2 cellular contexts compared by ENCODE assay signal in the genomic region with DNA sequence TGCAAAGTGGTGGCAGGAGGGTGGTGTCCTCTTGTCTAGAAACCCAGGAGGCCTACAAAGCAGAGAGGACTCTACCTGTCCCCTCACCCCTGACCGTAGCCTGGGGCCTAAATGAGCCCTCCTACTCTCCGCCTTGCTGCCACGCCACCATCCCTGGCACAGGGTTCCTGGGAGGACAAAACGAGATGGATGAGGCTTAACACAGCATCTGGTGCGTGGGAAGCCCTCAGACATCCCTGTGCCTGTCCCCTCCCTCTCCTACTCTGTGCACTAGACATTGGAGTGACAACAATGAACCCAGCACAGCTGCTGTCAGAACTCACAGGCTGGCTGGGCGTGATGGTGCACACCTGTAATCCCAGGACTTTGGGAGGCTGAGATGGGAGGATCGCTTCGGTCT.
TF ChIP-seq lines count a peak whose summit lies in the region.

No MANE protein-coding gene starts in this region.

TF ChIP-seq in SK-N-SH, 30 proteins besides CTCF, POLR2A, EP300 and RAD21 (continued from another document):
- TF ChIP-seq FOXJ3 (CRISPR knock-in tag; IDR thresholded peaks at IDR 0.05) (no peak), GATA2 (CRISPR knock-in tag; IDR thresholded peaks at IDR 0.05) (no peak), NFIC (IDR thresholded peaks at IDR 0.05; ENCODE audit: borderline replicate concordance) (no peak), YY1 (IDR thresholded peaks at IDR 0.05; ENCODE audit: low read depth) (no peak), FOXM1 (IDR thresholded peaks at IDR 0.05; ENCODE audit: low read depth) (no peak), POLR2AphosphoS5 (IDR thresholded peaks at IDR 0.05; ENCODE audit: low read depth, low read length) (no peak), TAF1 (IDR thresholded peaks at IDR 0.05; ENCODE audit: borderline replicate concordance, low read depth, low read length) (no peak), CHD2 (IDR thresholded peaks at IDR 0.05; ENCODE audit: low read length, partially characterized antibody) (no peak)
- TF ChIP-seq, protein P1, sequence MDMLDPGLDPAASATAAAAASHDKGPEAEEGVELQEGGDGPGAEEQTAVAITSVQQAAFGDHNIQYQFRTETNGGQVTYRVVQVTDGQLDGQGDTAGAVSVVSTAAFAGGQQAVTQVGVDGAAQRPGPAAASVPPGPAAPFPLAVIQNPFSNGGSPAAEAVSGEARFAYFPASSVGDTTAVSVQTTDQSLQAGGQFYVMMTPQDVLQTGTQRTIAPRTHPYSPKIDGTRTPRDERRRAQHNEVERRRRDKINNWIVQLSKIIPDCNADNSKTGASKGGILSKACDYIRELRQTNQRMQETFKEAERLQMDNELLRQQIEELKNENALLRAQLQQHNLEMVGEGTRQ (IDR thresholded peaks at IDR 0.05; ENCODE audit: borderline replicate concordance, low read depth, low read length), result no peak
- TF ChIP-seq, protein P2, sequence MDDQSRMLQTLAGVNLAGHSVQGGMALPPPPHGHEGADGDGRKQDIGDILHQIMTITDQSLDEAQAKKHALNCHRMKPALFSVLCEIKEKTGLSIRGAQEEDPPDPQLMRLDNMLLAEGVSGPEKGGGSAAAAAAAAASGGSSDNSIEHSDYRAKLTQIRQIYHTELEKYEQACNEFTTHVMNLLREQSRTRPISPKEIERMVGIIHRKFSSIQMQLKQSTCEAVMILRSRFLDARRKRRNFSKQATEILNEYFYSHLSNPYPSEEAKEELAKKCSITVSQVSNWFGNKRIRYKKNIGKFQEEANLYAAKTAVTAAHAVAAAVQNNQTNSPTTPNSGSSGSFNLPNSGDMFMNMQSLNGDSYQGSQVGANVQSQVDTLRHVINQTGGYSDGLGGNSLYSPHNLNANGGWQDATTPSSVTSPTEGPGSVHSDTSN (IDR thresholded peaks at IDR 0.05), result no peak

TF ChIP-seq in SK-N-SH treated with all-trans-retinoic acid at 6 μM for 48 hours, 23 proteins besides CTCF, POLR2A, EP300 and RAD21 (continued from another document):
- TF ChIP-seq ZFP30 (CRISPR knock-in tag; IDR thresholded peaks at IDR 0.05), result no peak
- TF ChIP-seq, protein P3, sequence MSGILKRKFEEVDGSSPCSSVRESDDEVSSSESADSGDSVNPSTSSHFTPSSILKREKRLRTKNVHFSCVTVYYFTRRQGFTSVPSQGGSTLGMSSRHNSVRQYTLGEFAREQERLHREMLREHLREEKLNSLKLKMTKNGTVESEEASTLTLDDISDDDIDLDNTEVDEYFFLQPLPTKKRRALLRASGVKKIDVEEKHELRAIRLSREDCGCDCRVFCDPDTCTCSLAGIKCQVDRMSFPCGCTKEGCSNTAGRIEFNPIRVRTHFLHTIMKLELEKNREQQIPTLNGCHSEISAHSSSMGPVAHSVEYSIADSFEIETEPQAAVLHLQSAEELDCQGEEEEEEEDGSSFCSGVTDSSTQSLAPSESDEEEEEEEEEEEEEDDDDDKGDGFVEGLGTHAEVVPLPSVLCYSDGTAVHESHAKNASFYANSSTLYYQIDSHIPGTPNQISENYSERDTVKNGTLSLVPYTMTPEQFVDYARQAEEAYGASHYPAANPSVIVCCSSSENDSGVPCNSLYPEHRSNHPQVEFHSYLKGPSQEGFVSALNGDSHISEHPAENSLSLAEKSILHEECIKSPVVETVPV (CRISPR knock-in tag; IDR thresholded peaks at IDR 0.05), result no peak
- TF ChIP-seq, protein P4, sequence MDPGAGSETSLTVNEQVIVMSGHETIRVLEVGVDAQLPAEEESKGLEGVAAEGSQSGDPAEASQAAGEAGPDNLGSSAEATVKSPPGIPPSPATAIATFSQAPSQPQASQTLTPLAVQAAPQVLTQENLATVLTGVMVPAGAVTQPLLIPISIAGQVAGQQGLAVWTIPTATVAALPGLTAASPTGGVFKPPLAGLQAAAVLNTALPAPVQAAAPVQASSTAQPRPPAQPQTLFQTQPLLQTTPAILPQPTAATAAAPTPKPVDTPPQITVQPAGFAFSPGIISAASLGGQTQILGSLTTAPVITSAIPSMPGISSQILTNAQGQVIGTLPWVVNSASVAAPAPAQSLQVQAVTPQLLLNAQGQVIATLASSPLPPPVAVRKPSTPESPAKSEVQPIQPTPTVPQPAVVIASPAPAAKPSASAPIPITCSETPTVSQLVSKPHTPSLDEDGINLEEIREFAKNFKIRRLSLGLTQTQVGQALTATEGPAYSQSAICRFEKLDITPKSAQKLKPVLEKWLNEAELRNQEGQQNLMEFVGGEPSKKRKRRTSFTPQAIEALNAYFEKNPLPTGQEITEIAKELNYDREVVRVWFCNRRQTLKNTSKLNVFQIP (CRISPR knock-in tag; IDR thresholded peaks at IDR 0.05; ENCODE audit: borderline replicate concordance, low read depth), result no peak
- TF ChIP-seq, protein P5, sequence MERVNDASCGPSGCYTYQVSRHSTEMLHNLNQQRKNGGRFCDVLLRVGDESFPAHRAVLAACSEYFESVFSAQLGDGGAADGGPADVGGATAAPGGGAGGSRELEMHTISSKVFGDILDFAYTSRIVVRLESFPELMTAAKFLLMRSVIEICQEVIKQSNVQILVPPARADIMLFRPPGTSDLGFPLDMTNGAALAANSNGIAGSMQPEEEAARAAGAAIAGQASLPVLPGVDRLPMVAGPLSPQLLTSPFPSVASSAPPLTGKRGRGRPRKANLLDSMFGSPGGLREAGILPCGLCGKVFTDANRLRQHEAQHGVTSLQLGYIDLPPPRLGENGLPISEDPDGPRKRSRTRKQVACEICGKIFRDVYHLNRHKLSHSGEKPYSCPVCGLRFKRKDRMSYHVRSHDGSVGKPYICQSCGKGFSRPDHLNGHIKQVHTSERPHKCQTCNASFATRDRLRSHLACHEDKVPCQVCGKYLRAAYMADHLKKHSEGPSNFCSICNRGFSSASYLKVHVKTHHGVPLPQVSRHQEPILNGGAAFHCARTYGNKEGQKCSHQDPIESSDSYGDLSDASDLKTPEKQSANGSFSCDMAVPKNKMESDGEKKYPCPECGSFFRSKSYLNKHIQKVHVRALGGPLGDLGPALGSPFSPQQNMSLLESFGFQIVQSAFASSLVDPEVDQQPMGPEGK (CRISPR knock-in tag; IDR thresholded peaks at IDR 0.05; ENCODE audit: borderline replicate concordance), result no peak
- TF ChIP-seq TOX (CRISPR knock-in tag; IDR thresholded peaks at IDR 0.05; ENCODE audit: borderline replicate concordance), result no peak
- no peak for TF ChIP-seq CSDC2 (CRISPR knock-in tag; IDR thresholded peaks at IDR 0.05)
- TF ChIP-seq ZC3H10 (CRISPR knock-in tag; IDR thresholded peaks at IDR 0.05), result no peak
- TF ChIP-seq ESRRG (CRISPR knock-in tag; IDR thresholded peaks at IDR 0.05), result no peak
- no peak for TF ChIP-seq TCF4 (CRISPR knock-in tag; IDR thresholded peaks at IDR 0.05; ENCODE audit: borderline replicate concordance)
